In the genomic region with DNA sequence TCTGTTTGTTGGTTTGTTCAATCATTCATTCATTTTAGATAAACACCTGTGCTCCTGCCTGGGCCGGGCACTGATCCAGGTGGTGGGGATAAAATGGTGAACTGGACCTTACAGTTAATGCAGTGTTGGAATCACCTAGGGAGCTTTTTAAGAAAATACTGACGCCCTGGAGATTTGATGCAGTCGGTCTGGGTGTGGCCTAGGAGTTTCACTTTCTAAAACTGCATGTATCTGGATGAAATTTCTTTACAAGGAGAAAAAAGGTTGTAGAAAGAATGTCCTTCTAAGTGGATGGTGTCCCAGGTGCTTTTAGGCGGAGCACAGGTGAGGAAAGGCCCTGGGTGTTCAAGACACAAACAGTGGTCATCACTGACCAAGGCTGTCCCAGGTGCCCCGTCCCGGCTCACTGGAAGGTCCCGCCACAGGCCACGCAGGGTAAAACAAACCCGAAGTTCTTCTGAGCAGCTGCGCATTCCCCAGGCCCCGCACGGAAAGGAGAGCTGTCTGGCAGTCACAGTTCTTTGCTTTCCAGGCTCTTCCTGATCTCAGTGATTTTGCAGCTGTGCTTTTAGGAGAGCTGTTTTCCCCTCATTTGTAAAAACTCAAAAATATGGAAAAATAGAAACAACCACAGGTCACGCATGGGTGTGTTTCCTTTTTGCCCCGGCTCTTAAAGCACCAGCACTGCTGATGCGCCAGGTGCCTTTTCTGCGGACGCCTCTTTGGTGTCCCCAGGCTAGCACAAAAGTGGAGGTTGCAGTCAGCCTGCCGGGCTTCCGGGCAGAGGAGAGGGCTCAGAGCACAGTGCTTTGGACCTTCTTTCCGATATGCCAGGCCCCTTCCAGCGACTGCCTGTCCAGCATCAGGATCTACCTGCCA, we compare ENCODE assay signal across 10 cellular contexts.
A peak's percentile ranks its signal among the peaks of the same experiment; 100 is the strongest.
DNase-seq lines count a peak whose midpoint lies in the region; ATAC-seq and TF ChIP-seq lines count a peak whose summit lies in the region.
"Had no signal": no experiment of that assay in that cellular context is flagged by ENCODE, and none has a peak within 500 bp of the region (broad histone marks: within the 10 kb centered on the region; RNA-seq: fewer than 3 reads in every experiment).

No MANE protein-coding gene starts in this region.

- DNase-seq in heart right ventricle: no peak
- DNase-seq in Right ventricle myocardium inferior (ENCODE audit: missing footprints): no peak
- DNase-seq in right atrium auricular region (ENCODE audit: low spot score): no peak
- no peak for DNase-seq in uterus
- no peak for DNase-seq in NCI-H2081 treated with DMSO at 0.1 percent for 48 hours (lab: John Stamatoyannopoulos, UW)
- no peak for DNase-seq in NOMO-1 treated with dmso at 0.1 percent for 144 hours (lab: John Stamatoyannopoulos, UW; ENCODE audit: unreplicated experiment)
- no peak for DNase-seq in left colon
- DNase-seq: CD4-positive, alpha-beta memory T cell had no signal

- H3K27ac ChIP-seq in heart right ventricle: peak overlapping the region; percentile 44 to 95 (median 88)
- peak overlapping the region; percentile 67 to 84 for H3K27ac ChIP-seq in right atrium auricular region
- peak overlapping the region; percentile 57 to 68 for H3K27ac ChIP-seq in uterus
- H3K27ac ChIP-seq: cardiac muscle cell had no signal

- WGBS in heart right ventricle, 2 donors: 46 to 62% methylated on average over 21 of the region's 21 CpGs

- peak overlapping the region in 4 of 10 donors; percentile 15 to 26 (median 20) for H3K4me3 ChIP-seq in heart right ventricle
- no peak overlapping the region for H3K4me3 ChIP-seq in right atrium auricular region
- no peak overlapping the region for H3K4me3 ChIP-seq in uterus
- H3K4me3 ChIP-seq: cardiac muscle cell had no signal

- TF ChIP-seq CTCF in heart right ventricle (IDR thresholded peaks at IDR 0.05): no peak
- no peak for TF ChIP-seq CTCF in right atrium auricular region (IDR thresholded peaks at IDR 0.05)
- TF ChIP-seq CTCF in uterus (IDR thresholded peaks at IDR 0.05): no peak

- intact Hi-C loops in heart right ventricle (cut with DNase I) (loop anchor here in 1 of 10 donors (5.0 kb wide), 1 partner anchor 38 kb away; no protein-coding TSS in a partner anchor), Right ventricle myocardium inferior (cut with DNase I) (no loop called here), uterus (cut with DNase I; ENCODE audit: low total_unique reads) (no loop called here), left colon (cut with DNase I, micrococcal nuclease) (no loop called here)

- ATAC-seq in heart right ventricle (peak in 1 of 8 donors; percentile 18), Right ventricle myocardium inferior (no peak), HG03159 (IDR thresholded peaks at IDR 0.05; ENCODE audit: unreplicated experiment) (peak; percentile 60), left colon (no peak)

- TF ChIP-seq POLR2A in uterus (IDR thresholded peaks at IDR 0.05): no peak

- H3K9me3 ChIP-seq in heart right ventricle: no peaks in the 10 kb centered on the region
- no peaks in the 10 kb centered on the region for H3K9me3 ChIP-seq in right atrium auricular region
- H3K9me3 ChIP-seq in uterus: no peaks in the 10 kb centered on the region

- H3K27me3 ChIP-seq in heart right ventricle (no peaks in the 10 kb centered on the region), right atrium auricular region (no peaks in the 10 kb centered on the region), uterus (peaks cover 0 to 3% of the 10 kb centered on the region in 2 donors)
- H3K27me3 ChIP-seq: cardiac muscle cell had no signal

- peaks cover 37 to 85% (median 80%) of the 10 kb centered on the region in 9 donors for H3K4me1 ChIP-seq in heart right ventricle
- H3K4me1 ChIP-seq in right atrium auricular region: peaks cover 0 to 75% of the 10 kb centered on the region in 2 donors
- H3K4me1 ChIP-seq in uterus: peaks cover 5 to 22% of the 10 kb centered on the region in 2 donors

- peaks cover 0 to 12% (median 0%) of the 10 kb centered on the region in 9 donors for H3K36me3 ChIP-seq in heart right ventricle
- H3K36me3 ChIP-seq in right atrium auricular region: no peaks in the 10 kb centered on the region
- H3K36me3 ChIP-seq in uterus: no peaks in the 10 kb centered on the region
- H3K36me3 ChIP-seq: cardiac muscle cell had no signal
